In the genomic region with DNA sequence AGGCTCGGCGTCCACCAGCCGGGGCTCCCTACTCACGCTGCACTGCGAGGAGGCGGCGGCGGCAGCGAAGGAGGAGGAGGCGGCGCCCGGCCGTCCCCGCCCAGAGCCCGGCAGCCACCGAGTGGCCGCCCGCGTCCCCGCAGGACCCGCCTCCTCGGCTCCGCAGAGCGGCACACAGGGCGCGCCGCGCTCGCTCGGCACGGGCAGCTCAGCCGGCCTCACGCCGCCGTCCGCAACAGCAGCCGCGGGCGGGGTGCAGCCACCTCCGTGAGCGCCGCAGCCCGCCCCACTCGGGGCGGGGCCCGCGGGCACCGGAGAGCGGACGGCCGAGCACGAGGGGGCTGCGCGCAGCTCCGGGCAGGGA, we compare ENCODE assay signal across 8 cellular contexts. TPM values are rescaled to one million over a fixed set of nuclear protein-coding genes. Genes with fewer than 3 reads are reported as not detected.
DNase-seq lines count a peak whose midpoint lies in the region; ATAC-seq lines count a peak whose summit lies in the region.

A gene (minus strand): TSS at position 46 of the 364 bp plus-strand sequence. CDS start 52,952 bp downstream, outside the sequence.

- H3K27me3 ChIP-seq in esophagus (ENCODE audit: control insufficient read depth in 1 of 2, insufficient read depth in 2 of 2, low read length in 2 of 2) = peaks cover 0 to 2% of the 10 kb centered on the region in 2 donors
- no peaks in the 10 kb centered on the region for H3K27me3 ChIP-seq in muscle layer of duodenum (ENCODE audit: low read depth, low read length)

- H3K27me3 Mint-ChIP-seq in activated T-cell treated with anti-CD3 and anti-CD28 coated beads, Interleukin-2, amount 50 U/mL, for 24 hours = no peaks in the 10 kb centered on the region

- DNase-seq in Caki2 (ENCODE audit: low read depth) (peak; percentile 85), HT1080 (ENCODE audit: low read depth) (peak; percentile 85), OCI-M1 (lab: John Stamatoyannopoulos, UW) (peak; percentile 90)
- DNase-seq in activated T-cell treated with anti-CD3 and anti-CD28 coated beads, Interleukin-2, amount 50 U/mL, for 24 hours = peak; percentile 88
- peak; percentile 66 to 72 for DNase-seq in stimulated activated CD8-positive, alpha-beta memory T cell treated with anti-CD3 and anti-CD28 coated beads, Interleukin-7, amount 100 ng/mL, for 48 hours (ENCODE audit: extremely low read depth in 1 of 2, low read depth in 1 of 2)

- peak within 1 kb of the TSS; percentile 99 for H3K27ac ChIP-seq in esophagus (ENCODE audit: low read depth in 2 of 2, low read length in 1 of 2)
- H3K27ac ChIP-seq in muscle layer of duodenum (ENCODE audit: low read length) = peak within 1 kb of the TSS; percentile 87

- H3K9me3 Mint-ChIP-seq in activated T-cell treated with anti-CD3 and anti-CD28 coated beads, Interleukin-2, amount 50 U/mL, for 24 hours = peaks cover 3% of the 10 kb centered on the region

- peaks cover 45% of the 10 kb centered on the region for H3K4me1 Mint-ChIP-seq in activated T-cell treated with anti-CD3 and anti-CD28 coated beads, Interleukin-2, amount 50 U/mL, for 24 hours (ENCODE audit: low read depth)

- H3K36me3 ChIP-seq in esophagus (ENCODE audit: control insufficient read depth in 2 of 2, insufficient read depth in 2 of 2, low read length in 1 of 2) (no peaks in the 10 kb centered on the region), muscle layer of duodenum (ENCODE audit: control insufficient read depth in 1 of 2, insufficient read depth in 2 of 2, low read length in 2 of 2) (peaks cover 0 to 6% of the 10 kb centered on the region in 2 donors)

- H3K4me3 Mint-ChIP-seq in activated T-cell treated with anti-CD3 and anti-CD28 coated beads, Interleukin-2, amount 50 U/mL, for 24 hours = peak within 1 kb of the TSS; percentile 93

- peaks cover 6% of the 10 kb centered on the region for H3K36me3 Mint-ChIP-seq in activated T-cell treated with anti-CD3 and anti-CD28 coated beads, Interleukin-2, amount 50 U/mL, for 24 hours (ENCODE audit: low read depth)

- WGBS in esophagus, 2 donors = 0% methylated on average over 36 to 55 of the region's 55 CpGs

- in situ Hi-C loops in Caki2 (cut with HindIII; ENCODE audit: low pct_unique_long_range_greater_than_20kb, low sequenced_read_pairs) = no loop called here

- H3K4me3 ChIP-seq in esophagus (ENCODE audit: low read depth in 1 of 2, low read length in 2 of 2) (peak within 1 kb of the TSS; percentile 93 to 99), muscle layer of duodenum (ENCODE audit: low read depth in 1 of 2, low read length in 2 of 2) (peak within 1 kb of the TSS; percentile 81 to 89)

- H3K4me1 ChIP-seq in esophagus (ENCODE audit: control insufficient read depth in 2 of 2, insufficient read depth in 2 of 2, low read length in 1 of 2) (no peaks in the 10 kb centered on the region), muscle layer of duodenum (ENCODE audit: control insufficient read depth in 1 of 2, insufficient read depth in 2 of 2, low read length in 2 of 2) (peaks cover 0 to 14% of the 10 kb centered on the region in 2 donors)

- H3K9me3 ChIP-seq in esophagus (ENCODE audit: control insufficient read depth in 2 of 2, insufficient read depth in 1 of 2, low read depth in 1 of 2, low read length in 1 of 2) (no peaks in the 10 kb centered on the region), muscle layer of duodenum (ENCODE audit: control insufficient read depth in 1 of 2, low read length in 2 of 2) (no peaks in the 10 kb centered on the region)

- peak; percentile 61 for ATAC-seq in GM21360 (IDR thresholded peaks at IDR 0.05; ENCODE audit: unreplicated experiment)

- H3K27ac Mint-ChIP-seq in activated T-cell treated with anti-CD3 and anti-CD28 coated beads, Interleukin-2, amount 50 U/mL, for 24 hours = peak within 1 kb of the TSS; percentile 93

RNA-seq across cellular contexts. Expression of the gene that starts here (rescaled TPM):
- 11.4 and 11.5 TPM in 2 replicates for total RNA-seq in Caki2 (2014; rRNA removed; shearing (Covaris generic); ENCODE audit: low replicate concordance)
- 61.0 and 70.0 TPM in 2 replicates for total RNA-seq in HT1080 (2014; rRNA removed; shearing (Covaris generic))
- 23.2 and 28.2 TPM in 2 replicates for polyA plus RNA-seq in HT1080 (2015; cell fraction: cytosol; rRNA removed)
- polyA plus RNA-seq in HT1080 (2015; cell fraction: nucleus; rRNA removed) = 53.7 and 67.6 TPM in 2 replicates
- polyA plus RNA-seq in esophagus = 1 to 10 TPM; 3.3 to 5.3 TPM

Comparison
In these comparisons a context has a peak if more than half of its experiments do, and no peak if none do; other contexts are left out.
1. Peak in every context shown above with its lines: DNase-seq, ATAC-seq, H3K4me3 ChIP-seq and H3K27ac ChIP-seq.